ENCODE assay signal across 9 cellular contexts in genomic region chr17:80877095-80877828, GRCh38.
DNase-seq lines count a peak whose midpoint lies in the region; ATAC-seq, FAIRE-seq and TF ChIP-seq lines count a peak whose summit lies in the region.
"Had no signal": no experiment of that assay in that cellular context is flagged by ENCODE, and none has a peak within 500 bp of the region (broad histone marks: within the 10 kb centered on the region; RNA-seq: fewer than 3 reads in every experiment).

No MANE protein-coding gene starts in this region.

- H3K4me1 ChIP-seq in GM12878 (ENCODE audit: control insufficient read depth, insufficient read depth, low read length), result peaks cover 21% of the 10 kb centered on the region
- H3K4me1 ChIP-seq: breast epithelium had no signal

- peak overlapping the region; percentile 8; the same call in 1 of the 2 replicates for H2AFZ ChIP-seq in GM12878 (ENCODE audit: control insufficient read depth, low read depth, low read length)

- peak overlapping the region; percentile 53; the same call in 1 of the 2 replicates for H3K9ac ChIP-seq in GM12878 (ENCODE audit: control insufficient read depth, insufficient read depth, low read length)

- DNase-seq in GM12892 (ENCODE audit: insufficient read length), result peak; percentile 72
- peak; percentile 77 for DNase-seq in MV-4-11 (lab: John Stamatoyannopoulos, UW)
- DNase-seq in GM12878 (ENCODE audit: low read depth, low spot score), result peak; percentile 99
- peak; percentile 77 for DNase-seq in stimulated activated naive CD8-positive, alpha-beta T cell treated with anti-CD3 and anti-CD28 coated beads, Interleukin-15, Interleukin-2, amounts not matched to agents 100 U/mL and 50 U/mL, for 24 hours
- no peak for DNase-seq in MCF 10A (ENCODE audit: unreplicated experiment)
- DNase-seq in NCI-H1048 (lab: John Stamatoyannopoulos, UW), result no peak
- DNase-seq in SIG-M5 (lab: John Stamatoyannopoulos, UW), result no peak

- RAD21 ChIA-PET in GM12878 (lab: Charles Lee; ENCODE audit: unreplicated experiment), result interaction anchor here (0.8 to 1.8 kb wide), 8 partner anchors 15 to 140 kb away, joined by 3 to 11 read pairs (median 4); no protein-coding TSS in a partner anchor

- intact Hi-C loops in GM12878 (cut with micrococcal nuclease; ENCODE audit: unreplicated experiment) (loop anchor here (1.0 kb wide), 5 partner anchors 14 to 52 kb away; no protein-coding TSS in a partner anchor), MCF 10A (cut with micrococcal nuclease) (no loop called here)

- peaks cover 9% of the 10 kb centered on the region for H3K4me1 Mint-ChIP-seq in MCF 10A (ENCODE audit: insufficient read depth, unreplicated experiment)

- WGBS in GM12878 (ENCODE audit: insufficient coverage, insufficient replicate concordance, low lambda C conversion rate, missing lambda C conversion rate), result under 1% methylated on average over 23 of the region's 23 CpGs

- H3K36me3 ChIP-seq in GM12878 (ENCODE audit: control insufficient read depth in 2 of 2, insufficient read depth in 2 of 2, low read length in 1 of 2), result peaks cover 4 to 6% of the 10 kb centered on the region in 2 experiments; a peak in 3 of 4 replicates
- H3K36me3 ChIP-seq: breast epithelium had no signal

- no peaks in the 10 kb centered on the region for H3K79me2 ChIP-seq in GM12878 (ENCODE audit: control insufficient read depth, insufficient read depth, low read length)

- no peaks in the 10 kb centered on the region for H3K27me3 ChIP-seq in GM12878 (replicated peaks in 1 of 2; ENCODE audit: control insufficient read depth in 2 of 2, insufficient read depth in 2 of 2, low read length in 1 of 2)
- H3K27me3 ChIP-seq: breast epithelium had no signal

- TF ChIP-seq RAD21 in GM12878 (IDR thresholded peaks at IDR 0.05; ENCODE audit: insufficient read depth, low read depth, low read length), result no peak

- TF ChIP-seq POLR2A in GM12892 (IDR thresholded peaks at IDR 0.05; ENCODE audit: low read depth, low read length) (no peak), GM12878 (IDR thresholded peaks at IDR 0.05; ENCODE audit: low read depth, low read length) (0 out of 2 replicates have a peak, but pooled peaks have one; percentile 25)

- no peaks in the 10 kb centered on the region for H3K9me3 Mint-ChIP-seq in MCF 10A (ENCODE audit: unreplicated experiment)

- TF ChIP-seq CTCF in GM12878 (IDR thresholded peaks at IDR 0.05 in 2 of 3, conservative IDR thresholded peaks at IDR 0.05 in 1 of 3; ENCODE audit: control insufficient read depth in 2 of 3, extremely low read depth in 1 of 3, insufficient read depth in 1 of 3, low read depth in 3 of 3, low read length in 3 of 3) (no peak), MCF 10A (IDR thresholded peaks at IDR 0.05; ENCODE audit: unreplicated experiment) (no peak)

- H3K4me3 Mint-ChIP-seq in MCF 10A (ENCODE audit: unreplicated experiment), result no peak overlapping the region

- H3K9me3 ChIP-seq in GM12878 (replicated peaks; ENCODE audit: control insufficient read depth, insufficient read depth, low read length), result no peaks in the 10 kb centered on the region
- H3K9me3 ChIP-seq: breast epithelium had no signal

- H3K36me3 Mint-ChIP-seq in MCF 10A (ENCODE audit: insufficient read depth, unreplicated experiment), result peaks cover 23% of the 10 kb centered on the region

- H4K20me1 ChIP-seq in GM12878 (ENCODE audit: control insufficient read depth, insufficient read depth), result no peaks in the 10 kb centered on the region

- FAIRE-seq in GM12892 (lab: Jason Lieb, UNC) (peak; percentile 92), GM12878 (lab: Jason Lieb, UNC) (peak; percentile 100)

- SMC1A ChIA-PET in GM12878 (lab: Charles Lee; ENCODE audit: uncharacterized antibody, unreplicated experiment), result interaction anchor here (0.6 to 2.1 kb wide), 15 partner anchors 11 to 272 kb away, joined by 3 to 22 read pairs (median 4); no protein-coding TSS in a partner anchor

- ATAC-seq in GM21723 (IDR thresholded peaks at IDR 0.05; ENCODE audit: unreplicated experiment) (peak; percentile 80), GM12878 (peak; percentile 97)
- peak; percentile 96 for ATAC-seq in stimulated activated naive CD8-positive, alpha-beta T cell treated with anti-CD3 and anti-CD28 coated beads, Interleukin-15, Interleukin-2, amounts not matched to agents 100 U/mL and 50 U/mL, for 24 hours

- H3K4me3 ChIP-seq in GM12878, result 0 out of 2 replicates have a peak overlapping the region, but pooled peaks have one; percentile 9
- H3K4me3 ChIP-seq: breast epithelium had no signal

- BruUV-seq in GM12878 (replicated peaks; lab: Mats Ljungman, UMichigan) (no TSS peak), MCF 10A (replicated peaks; lab: Mats Ljungman, UMichigan) (no TSS peak)

- no peak overlapping the region for H3K27ac Mint-ChIP-seq in MCF 10A (ENCODE audit: low read depth, unreplicated experiment)

- H3K27me3 Mint-ChIP-seq in MCF 10A (ENCODE audit: insufficient read depth, unreplicated experiment), result no peaks in the 10 kb centered on the region

- peak overlapping the region; percentile 58 for H3K4me2 ChIP-seq in GM12878 (ENCODE audit: control insufficient read depth, insufficient read depth)

- in situ Hi-C loops in GM12878 (cut with MboI), result no loop called here

- TF ChIP-seq EP300 in GM12878 (IDR thresholded peaks at IDR 0.05; ENCODE audit: borderline replicate concordance in 1 of 2, control insufficient read depth in 1 of 2, low read depth in 2 of 2, low read length in 2 of 2), result peak; percentile 81 to 85

- POLR2A ChIA-PET in GM12878 (lab: Charles Lee), result interaction anchor here (1.1 to 1.8 kb wide), 4 partner anchors 14 to 52 kb away, joined by 3 to 12 read pairs (median 4); no protein-coding TSS in a partner anchor
- POLR2A ChIA-PET in MCF 10A (lab: Yijun Ruan, JAX), result interaction anchor here (1.2 kb wide), 1 partner anchor 15 kb away, joined by 4 read pairs; no protein-coding TSS in a partner anchor

- CTCF ChIA-PET in GM12878 (lab: Yijun Ruan, JAX) (interaction anchor here (0.5 to 1.5 kb wide), 10 partner anchors 11 to 271 kb away, joined by 3 to 15 read pairs (median 4); no protein-coding TSS in a partner anchor), MCF 10A (lab: Yijun Ruan, JAX) (interaction anchor here (1.0 kb wide), 1 partner anchor 17 kb away, joined by 4 read pairs; no protein-coding TSS in a partner anchor)

- H3K27ac ChIP-seq in GM12878 (ENCODE audit: control insufficient read depth, insufficient read depth), result peak overlapping the region; percentile 79
- H3K27ac ChIP-seq: breast epithelium had no signal

TF ChIP-seq in GM12878, 131 proteins besides CTCF, POLR2A, EP300 and RAD21 (continues in another document):
- TF ChIP-seq BRCA1 (IDR thresholded peaks at IDR 0.05; ENCODE audit: low read depth, low read length) (no peak), ZZZ3 (IDR thresholded peaks at IDR 0.05; ENCODE audit: control insufficient read depth, insufficient read length, low read depth) (no peak), CBX5 (IDR thresholded peaks at IDR 0.05; ENCODE audit: low read depth) (no peak), CREM (IDR thresholded peaks at IDR 0.05; ENCODE audit: low read depth) (peak; percentile 59; the same call in 1 of the 2 replicates), NFXL1 (IDR thresholded peaks at IDR 0.05; ENCODE audit: borderline replicate concordance) (no peak), E4F1 (IDR thresholded peaks at IDR 0.05; ENCODE audit: borderline replicate concordance, partially characterized antibody) (no peak), ZNF217 (IDR thresholded peaks at IDR 0.05) (peak; percentile 69; the same call in 1 of the 2 replicates), PKNOX1 (IDR thresholded peaks at IDR 0.05) (peak; percentile 51), WRNIP1 (IDR thresholded peaks at IDR 0.05; ENCODE audit: borderline replicate concordance, low read depth, low read length) (no peak), RAD51 (IDR thresholded peaks at IDR 0.05) (peak; percentile 25; the same call in 1 of the 2 replicates)

Comparison
In these comparisons a context has a peak if more than half of its experiments do, and no peak if none do; other contexts are left out.
1. DNase-seq: peak in GM12892 (single experiment), MV-4-11 (single experiment), GM12878 (single experiment) and stimulated activated naive CD8-positive, alpha-beta T cell treated with anti-CD3 and anti-CD28 coated beads, Interleukin-15, Interleukin-2, amounts not matched to agents 100 U/mL and 50 U/mL, for 24 hours (single experiment); none in MCF 10A (single experiment), NCI-H1048 (single experiment) and SIG-M5 (single experiment).
2. Peak in every context shown above with its lines, with median percentiles within 50 percentile points of each other: ATAC-seq.